ENCODE assay signal across 2 cellular contexts in genomic region chr11:96254854-96255253, GRCh38.
TF ChIP-seq lines count a peak whose summit lies in the region.

No MANE protein-coding gene starts in this region.

TF ChIP-seq in HepG2, 621 proteins besides CTCF, POLR2A, EP300 and RAD21:
- TF ChIP-seq ZNF687 (CRISPR knock-in tag; IDR thresholded peaks at IDR 0.05) (peak; percentile 14; the same call in 1 of the 2 replicates), ZBTB49 (CRISPR knock-in tag; IDR thresholded peaks at IDR 0.05; ENCODE audit: borderline replicate concordance) (no peak), AGO1 (IDR thresholded peaks at IDR 0.05; ENCODE audit: low read depth, low read length, poor library complexity, severe bottlenecking) (no peak)

TF ChIP-seq in GM23338, 12 proteins besides CTCF, POLR2A, EP300 and RAD21 (continued from another document):
- TF ChIP-seq ZNF462 (CRISPR knock-in tag; IDR thresholded peaks at IDR 0.05) (no peak), ZNF331 (CRISPR knock-in tag; IDR thresholded peaks at IDR 0.05; ENCODE audit: low read depth) (no peak), ETS1 (IDR thresholded peaks at IDR 0.05) (no peak), REST (IDR thresholded peaks at IDR 0.05; ENCODE audit: unreplicated experiment) (no peak), CREB1 (CRISPR knock-in tag; IDR thresholded peaks at IDR 0.05; ENCODE audit: low read depth) (no peak), ZNF114 (CRISPR knock-in tag; IDR thresholded peaks at IDR 0.05) (no peak)
